8 cellular contexts compared by ENCODE assay signal in genomic region chr16:88706965-88707871, GRCh38. TPM values are rescaled to one million over a fixed set of nuclear protein-coding genes. Genes with fewer than 3 reads are reported as not detected.
DNase-seq lines count a peak whose midpoint lies in the region; ATAC-seq and TF ChIP-seq lines count a peak whose summit lies in the region.

No MANE protein-coding gene starts in this region.

- DNase-seq in right atrium auricular region (ENCODE audit: low spot score) (no peak), left ventricle myocardium superior (no peak), astrocyte of the cerebellum (ENCODE audit: low read depth) (no peak), lung (ENCODE audit: low spot score) (no peak), aorta (no peak), NCI-H1417 treated with DMSO at 0.1 percent for 48 hours (lab: John Stamatoyannopoulos, UW) (no peak), SIG-M5 treated with dmso at 0.1 percent for 504 hours (lab: John Stamatoyannopoulos, UW; ENCODE audit: unreplicated experiment) (no peak)

- H3K27ac ChIP-seq in right atrium auricular region (peak overlapping the region; percentile 79 to 80), lung (ENCODE audit: low read depth in 1 of 2, low read length in 1 of 2) (peak overlapping the region; percentile 83 to 86), aorta (ENCODE audit: low read depth in 1 of 2, low read length in 2 of 2) (peak overlapping the region in 1 of 2 donors; percentile 66)

- H3K4me3 ChIP-seq in right atrium auricular region = peak overlapping the region; percentile 92 to 99
- peak overlapping the region; percentile 95 for H3K4me3 ChIP-seq in astrocyte of the cerebellum (ENCODE audit: low read depth, low read length)
- peak overlapping the region; percentile 68 for H3K4me3 ChIP-seq in lung
- H3K4me3 ChIP-seq in aorta (ENCODE audit: low read length in 2 of 2) = peak overlapping the region; percentile 36 to 65

- H3K9me3 ChIP-seq in right atrium auricular region (no peaks in the 10 kb centered on the region), lung (ENCODE audit: control insufficient read depth in 2 of 2, insufficient read depth in 1 of 2, low read length in 1 of 2) (peaks cover 0 to 2% of the 10 kb centered on the region in 2 donors), aorta (ENCODE audit: control insufficient read depth, low read length) (no peaks in the 10 kb centered on the region)

- peaks cover 0 to 47% of the 10 kb centered on the region in 2 donors for H3K4me1 ChIP-seq in right atrium auricular region
- peaks cover 5 to 26% of the 10 kb centered on the region in 2 donors for H3K4me1 ChIP-seq in lung (ENCODE audit: control insufficient read depth in 2 of 2, insufficient read depth in 2 of 2, low read length in 2 of 2)
- H3K4me1 ChIP-seq in aorta (ENCODE audit: control insufficient read depth in 1 of 2, insufficient read depth in 2 of 2, low read length in 2 of 2) = peaks cover 0 to 4% of the 10 kb centered on the region in 2 donors

- H3K36me3 ChIP-seq in right atrium auricular region (no peaks in the 10 kb centered on the region), lung (ENCODE audit: control insufficient read depth in 2 of 2, insufficient read depth in 2 of 2, low read length in 2 of 2) (peaks cover 0 to 6% of the 10 kb centered on the region in 2 donors), aorta (ENCODE audit: control insufficient read depth in 1 of 2, insufficient read depth in 2 of 2, low read length in 1 of 2) (no peaks in the 10 kb centered on the region)

- no peaks in the 10 kb centered on the region for H3K27me3 ChIP-seq in right atrium auricular region
- no peaks in the 10 kb centered on the region for H3K27me3 ChIP-seq in lung (ENCODE audit: control insufficient read depth, insufficient read depth)
- no peaks in the 10 kb centered on the region for H3K27me3 ChIP-seq in aorta (ENCODE audit: control insufficient read depth in 1 of 2, insufficient read depth in 2 of 2, low read length in 1 of 2)

- TF ChIP-seq CTCF in right atrium auricular region (IDR thresholded peaks at IDR 0.05) (no peak), astrocyte of the cerebellum (IDR thresholded peaks at IDR 0.05; ENCODE audit: low read depth, low read length, missing control alignments) (no peak), lung (IDR thresholded peaks at IDR 0.05; ENCODE audit: control extremely low read depth, extremely low read depth) (no peak)

- ATAC-seq in left ventricle myocardium superior (no peak), lung (ENCODE audit: insufficient read depth, low FRiP score) (no peak), aorta (ENCODE audit: low FRiP score) (no peak), HG03439 (IDR thresholded peaks at IDR 0.05; ENCODE audit: unreplicated experiment) (no peak)

- in situ Hi-C loops in astrocyte of the cerebellum (cut with HindIII; ENCODE audit: low sequenced_read_pairs) = no loop called here

- 37 to 41% methylated on average over 17 of the region's 17 CpGs for WGBS in lung, 2 donors
- 37 to 39% methylated on average over 17 of the region's 17 CpGs for WGBS in aorta, 2 donors

- intact Hi-C loops in left ventricle myocardium superior (cut with micrococcal nuclease) = no loop called here
- intact Hi-C loops in aorta (cut with DNase I) = loop anchor here (2.0 to 5.0 kb wide), 3 partner anchors 45 to 136 kb away; partner anchors contain the start of genes ZC3H18 (in 2 of the 2) and MVD (in 1 of the 2)

RNA-seq across cellular contexts. Expression of gene CTU2, which starts 0.9 kb away (rescaled TPM):
- total RNA-seq in right atrium auricular region (1 to 10 TPM; 7.1 to 8.2 TPM), left ventricle myocardium superior (22.7 TPM), lung (10 to 100 TPM in 1 of 2 donors, 1 to 10 TPM in 1; 5.7 to 23.4 TPM), aorta (10 to 100 TPM; 15.8 to 17.0 TPM)
- polyA plus RNA-seq in lung (10 to 100 TPM; 17.2 to 19.4 TPM), aorta (10 to 100 TPM in 1 of 2 donors, 1 to 10 TPM in 1; 4.0 to 18.4 TPM)

RNA-seq across cellular contexts. Expression of gene RNF166, which starts 1.0 kb away (rescaled TPM):
- total RNA-seq in right atrium auricular region = 10 to 100 TPM; 16.9 to 19.4 TPM
- total RNA-seq in left ventricle myocardium superior = 16.2 TPM
- total RNA-seq in lung = 10 to 100 TPM; 15.2 to 45.9 TPM
- polyA plus RNA-seq in lung = 10 to 100 TPM; 42.4 to 51.6 TPM
- total RNA-seq in aorta = 10 to 100 TPM; 18.0 to 39.4 TPM
- polyA plus RNA-seq in aorta = 10 to 100 TPM; 16.2 to 27.4 TPM

RNA-seq across cellular contexts. Expression of gene SNAI3, which starts 20.9 kb away (rescaled TPM):
- 1 to 10 TPM; 1.0 to 1.6 TPM for total RNA-seq in right atrium auricular region
- 3.8 TPM for total RNA-seq in left ventricle myocardium superior
- total RNA-seq in lung = 1 to 10 TPM; 1.1 to 2.6 TPM
- 1 to 10 TPM; 3.2 to 3.8 TPM for polyA plus RNA-seq in lung
- under 1 TPM; 0.27 to 0.71 TPM for total RNA-seq in aorta
- 1 to 10 TPM in 1 of 2 donors, not detected in 1; 1.6 TPM for polyA plus RNA-seq in aorta

RNA-seq across cellular contexts. Expression of gene MVD, which starts 44.3 kb away (rescaled TPM):
- total RNA-seq in right atrium auricular region (10 to 100 TPM; 21.5 to 23.1 TPM), left ventricle myocardium superior (23.9 TPM), lung (100 to 1,000 TPM in 1 of 2 donors, 10 to 100 TPM in 1; 39.1 to 123 TPM), aorta (10 to 100 TPM; 26.0 to 26.6 TPM)
- polyA plus RNA-seq in lung (100 to 1,000 TPM; 115 to 135 TPM), aorta (10 to 100 TPM; 19.8 to 57.6 TPM)

RNA-seq across cellular contexts. Expression of gene CYBA, which starts 56.4 kb away (rescaled TPM):
- total RNA-seq in right atrium auricular region = 100 to 1,000 TPM in 1 of 2 donors, 10 to 100 TPM in 1; 82.0 to 132 TPM
- 48.6 TPM for total RNA-seq in left ventricle myocardium superior
- total RNA-seq in lung = 100 to 1,000 TPM; 113 to 404 TPM
- 100 to 1,000 TPM; 294 to 879 TPM for polyA plus RNA-seq in lung
- 100 to 1,000 TPM in 1 of 2 donors, 10 to 100 TPM in 1; 79.2 to 148 TPM for total RNA-seq in aorta
- 100 to 1,000 TPM in 1 of 2 donors, 10 to 100 TPM in 1; 99.0 to 107 TPM for polyA plus RNA-seq in aorta
